22 cellular contexts compared by ENCODE assay signal in the genomic region with DNA sequence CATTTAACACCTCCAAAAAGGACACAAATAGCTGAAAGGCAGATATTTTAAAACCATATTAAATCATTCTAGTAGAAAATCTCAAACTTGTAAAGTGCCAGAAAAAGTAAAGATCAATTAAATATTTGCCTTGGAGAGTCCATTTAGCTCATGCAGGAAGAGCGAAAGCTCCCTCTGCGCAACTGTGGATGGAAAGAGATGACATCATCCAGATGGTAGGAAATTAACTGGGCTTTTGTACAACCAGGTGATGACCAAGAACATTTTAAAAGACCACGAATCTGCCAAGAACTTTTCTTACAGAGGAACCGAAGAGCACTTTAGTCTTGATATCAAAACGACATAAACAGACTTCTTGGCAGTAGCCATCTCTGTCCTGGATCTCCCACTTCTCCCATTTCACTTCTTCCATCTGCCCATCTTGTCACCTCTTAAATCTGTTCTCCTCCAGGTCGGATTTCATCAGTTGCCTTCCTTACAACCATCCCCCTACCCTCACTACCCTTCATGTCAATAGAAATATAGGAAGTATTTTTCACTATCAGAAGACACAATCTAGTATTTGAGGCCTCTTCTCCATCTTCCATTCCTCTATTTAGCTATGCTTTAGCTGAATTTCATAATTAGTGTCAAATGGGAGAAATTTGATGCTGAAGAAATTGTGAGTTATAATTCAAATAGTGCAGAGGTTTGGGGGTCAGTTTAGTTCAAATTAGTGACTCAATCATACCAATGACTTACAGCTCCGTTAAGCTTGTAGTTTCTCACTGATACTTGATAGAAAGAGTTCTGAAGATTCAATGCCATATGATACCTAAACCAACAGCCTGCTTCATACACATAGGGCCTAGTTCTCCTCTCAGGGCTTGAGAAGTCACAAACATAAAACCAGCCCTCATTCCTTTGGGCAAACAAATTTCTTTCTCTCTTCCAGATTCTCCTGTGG. TPM values are rescaled to one million over a fixed set of nuclear protein-coding genes. Genes with fewer than 3 reads are reported as not detected.
DNase-seq lines count a peak whose midpoint lies in the region; TF ChIP-seq lines count a peak whose summit lies in the region.
"Had no signal": no experiment of that assay in that cellular context is flagged by ENCODE, and none has a peak within 500 bp of the region (broad histone marks: within the 10 kb centered on the region; RNA-seq: fewer than 3 reads in every experiment).

No MANE protein-coding gene starts in this region.

- H3K79me2 ChIP-seq in hepatocyte (no peaks in the 10 kb centered on the region), mesendoderm (ENCODE audit: control insufficient read depth, insufficient read depth, low read length) (no peaks in the 10 kb centered on the region)

- no peak overlapping the region for H3K9ac ChIP-seq in skeletal muscle tissue (ENCODE audit: low read depth in 1 of 3, low read length in 3 of 3)
- no peak overlapping the region for H3K9ac ChIP-seq in mesendoderm (ENCODE audit: low read length)

- H3K9me2 ChIP-seq in hepatocyte (replicated peaks; ENCODE audit: insufficient read depth) = no peaks in the 10 kb centered on the region

- no peaks in the 10 kb centered on the region for H4K20me1 ChIP-seq in hepatocyte (ENCODE audit: insufficient read depth, poor library complexity, severe bottlenecking)

- H3K4me1 ChIP-seq in hepatocyte (ENCODE audit: insufficient read depth) = no peaks in the 10 kb centered on the region
- peaks cover 31 to 46% (median 38%) of the 10 kb centered on the region in 3 donors for H3K4me1 ChIP-seq in skeletal muscle tissue (ENCODE audit: control insufficient read depth in 3 of 3, insufficient read depth in 3 of 3, low read length in 3 of 3)
- H3K4me1 ChIP-seq in mesendoderm (ENCODE audit: control insufficient read depth, low read depth, low read length) = no peaks in the 10 kb centered on the region
- H3K4me1 ChIP-seq: Peyer's patch had no signal

- H3K23ac ChIP-seq in mesendoderm (ENCODE audit: low read length) = no peak overlapping the region

- H3K27me3 ChIP-seq in hepatocyte (no peaks in the 10 kb centered on the region), skeletal muscle tissue (ENCODE audit: control insufficient read depth in 3 of 3, insufficient read depth in 3 of 3, low read length in 3 of 3) (no peaks in the 10 kb centered on the region), mesendoderm (ENCODE audit: insufficient read depth, low read length, poor library complexity) (no peaks in the 10 kb centered on the region)
- H3K27me3 ChIP-seq: heart left ventricle, Peyer's patch, SJSA1, testis had no signal

- no peak overlapping the region for H2AK5ac ChIP-seq in mesendoderm (ENCODE audit: low read length)

- no peak for TF ChIP-seq CTCF in hepatocyte (IDR thresholded peaks at IDR 0.05; ENCODE audit: poor library complexity)
- no peak for TF ChIP-seq CTCF in GM10266 (IDR thresholded peaks at IDR 0.05; ENCODE audit: control insufficient read depth, insufficient read depth, low read depth, missing control alignments)

- no peak overlapping the region for H3K4ac ChIP-seq in mesendoderm (ENCODE audit: low read depth, low read length)

- H3K18ac ChIP-seq in mesendoderm (ENCODE audit: low read length) = no peak overlapping the region

- H3K56ac ChIP-seq in mesendoderm (ENCODE audit: low read length) = no peak overlapping the region

- H3K36me3 ChIP-seq in hepatocyte (replicated peaks; ENCODE audit: insufficient read depth, low read depth) (no peaks in the 10 kb centered on the region), skeletal muscle tissue (ENCODE audit: control insufficient read depth in 3 of 3, insufficient read depth in 3 of 3, low read length in 3 of 3) (no peaks in the 10 kb centered on the region), mesendoderm (ENCODE audit: control insufficient read depth, insufficient read depth, low read length) (no peaks in the 10 kb centered on the region)
- H3K36me3 ChIP-seq: heart left ventricle, Peyer's patch, SJSA1 had no signal

- no peak overlapping the region for H3K4me3 ChIP-seq in hepatocyte
- peak overlapping the region in 1 of 3 donors; percentile 34 for H3K4me3 ChIP-seq in skeletal muscle tissue (ENCODE audit: low read length in 3 of 3)
- no peak overlapping the region for H3K4me3 ChIP-seq in mesendoderm (ENCODE audit: low read length)
- H3K4me3 ChIP-seq: heart left ventricle, Peyer's patch, SJSA1, testis had no signal

- H4K8ac ChIP-seq in mesendoderm (ENCODE audit: low read depth, low read length) = no peak overlapping the region

- H2BK120ac ChIP-seq in mesendoderm (ENCODE audit: low read depth, low read length) = no peak overlapping the region

- H3K27ac ChIP-seq in angular gyrus (ENCODE audit: low read depth, low read length) = peak overlapping the region; percentile 49
- peak overlapping the region; percentile 22 for H3K27ac ChIP-seq in hepatocyte
- peak overlapping the region; percentile 65 for H3K27ac ChIP-seq in skeletal muscle tissue (ENCODE audit: low read depth, low read length)
- no peak overlapping the region for H3K27ac ChIP-seq in mesendoderm (ENCODE audit: low read depth, low read length)
- H3K27ac ChIP-seq: Peyer's patch, SJSA1 had no signal

- H3K4me2 ChIP-seq in hepatocyte (no peak overlapping the region), mesendoderm (ENCODE audit: low read length) (no peak overlapping the region)

- H3K9me3 ChIP-seq in hepatocyte (ENCODE audit: low read depth) = no peaks in the 10 kb centered on the region
- no peaks in the 10 kb centered on the region for H3K9me3 ChIP-seq in skeletal muscle tissue (ENCODE audit: control insufficient read depth in 3 of 3, low read length in 3 of 3)
- H3K9me3 ChIP-seq: heart left ventricle, Peyer's patch, SJSA1, testis had no signal

- intact Hi-C loops in posterior vena cava (cut with DNase I) = no loop called here

- WGBS in hepatocyte (ENCODE audit: low lambda C conversion rate, missing lambda C conversion rate) = 77% methylated on average over 7 of the region's 7 CpGs
- WGBS in mesendoderm (ENCODE audit: extremely low coverage, insufficient coverage, low lambda C conversion rate) = no CpG with 5 or more reads among the region's 7 CpGs

- H2AFZ ChIP-seq in hepatocyte = no peak overlapping the region

- H2BK15ac ChIP-seq in mesendoderm (replicated peaks; ENCODE audit: low read depth) = no peak overlapping the region

- no peaks in the 10 kb centered on the region for H3K79me1 ChIP-seq in mesendoderm (ENCODE audit: low read length)

- H2BK5ac ChIP-seq in mesendoderm (ENCODE audit: low read length) = no peak overlapping the region

- H4K5ac ChIP-seq in mesendoderm (ENCODE audit: low read length) = no peak overlapping the region

- DNase-seq in HCEC 1CT (peak; percentile 52), hepatocyte (ENCODE audit: low spot score) (no peak), GM10266 (ENCODE audit: extremely low spot score) (no peak), mesendoderm (no peak), posterior vena cava (ENCODE audit: low spot score) (no peak)
- no peak for DNase-seq in activated CD4-positive, CD25-positive, alpha-beta regulatory T cell (lab: John Stamatoyannopoulos, UW)
- DNase-seq: activated CD4-positive, alpha-beta T cell treated with anti-CD3 and anti-CD28 coated beads, Interleukin-2, amount 50 U/mL, for 1 hour; activated naive CD8-positive, alpha-beta T cell treated with anti-CD3 and anti-CD28 coated beads for 36 hours; endodermal cell; NCI-H1105; NCI-H2081 treated with DMSO at 0.1 percent for 48 hours; NCI-H510A; NK-92 treated with Interleukin-12 subunit alpha and Interleukin-12 subunit beta, amount 100 ng/mL, for 24 hours; Peyer's patch had no signal

RNA-seq across cellular contexts. Expression of gene DNASE2B, which starts 22.0 kb away (rescaled TPM):
- total RNA-seq in hepatocyte (0.68 TPM in 1 of 2 replicates, not detected in the other), skeletal muscle tissue (not detected), posterior vena cava (not detected)
- polyA plus RNA-seq in hepatocyte = 0.32 TPM in 1 of 2 replicates, not detected in the other
- polyA plus RNA-seq in mesendoderm (2013, experiment 1 of 2) = not detected
- not detected for polyA plus RNA-seq in mesendoderm (2013, experiment 2 of 2)
- total RNA-seq: activated naive CD8-positive, alpha-beta T cell treated with anti-CD3 and anti-CD28 coated beads for 36 hours; activated T-helper 17 cell treated with anti-CD3 and anti-CD28 coated beads, Interleukin-2, amount 50 U/mL, for 72 hours; endodermal cell; H1; liver; Peyer's patch; SJSA1 had no signal
- polyA plus RNA-seq: H1, liver had no signal
